26 cellular contexts compared by ENCODE assay signal in the genomic region with DNA sequence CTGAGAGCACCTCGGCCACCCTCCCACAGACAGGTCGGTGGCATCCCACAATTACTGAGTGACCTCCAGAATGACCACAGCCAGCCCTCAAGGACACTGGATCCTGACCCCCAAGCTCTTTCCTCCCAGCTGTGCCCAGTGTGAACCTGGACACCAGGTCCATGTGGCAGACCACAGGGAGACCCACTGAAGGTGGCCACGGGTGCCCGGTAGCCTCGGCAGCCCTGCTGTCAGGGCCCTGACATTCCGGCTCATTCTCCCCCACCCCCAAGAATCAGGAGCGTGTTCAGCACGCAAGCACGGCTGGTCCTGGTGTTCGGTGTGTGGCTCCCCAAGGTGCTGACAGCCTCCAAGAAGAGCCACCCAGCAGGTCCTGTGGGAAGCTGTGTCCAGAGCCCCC. TPM values are rescaled to one million over a fixed set of nuclear protein-coding genes. Genes with fewer than 3 reads are reported as not detected.
DNase-seq lines count a peak whose midpoint lies in the region; ATAC-seq, FAIRE-seq and TF ChIP-seq lines count a peak whose summit lies in the region.
"Had no signal": no experiment of that assay in that cellular context is flagged by ENCODE, and none has a peak within 500 bp of the region (broad histone marks: within the 10 kb centered on the region; RNA-seq: fewer than 3 reads in every experiment).

No MANE protein-coding gene starts in this region.

- no peak overlapping the region for H3K4me3 Mint-ChIP-seq in GM23338
- H3K4me3 Mint-ChIP-seq in astrocyte (ENCODE audit: unreplicated experiment) = peak overlapping the region; percentile 5
- H3K4me3 Mint-ChIP-seq in endothelial cell (ENCODE audit: unreplicated experiment) = no peak overlapping the region
- H3K4me3 Mint-ChIP-seq: CD14-positive monocyte; CD4-positive, alpha-beta memory T cell; CD4-positive, CD25-positive, alpha-beta regulatory T cell had no signal

- H3K4ac ChIP-seq in mesenchymal stem cell (ENCODE audit: low read depth in 1 of 2, low read length in 2 of 2) = no peak overlapping the region

- H2AK5ac ChIP-seq in mesenchymal stem cell (ENCODE audit: low read length, severe bottlenecking) = no peak overlapping the region

- H2BK5ac ChIP-seq in mesenchymal stem cell (ENCODE audit: low read depth, low read length, poor library complexity, severe bottlenecking) = no peak overlapping the region

- WGBS in mesenchymal stem cell = 97% methylated on average over 10 of the region's 10 CpGs

- H3K18ac ChIP-seq in mesenchymal stem cell (ENCODE audit: low read depth in 1 of 2, low read length in 2 of 2) = no peak overlapping the region

- no peak for TF ChIP-seq CTCF in GM23338 (conservative IDR thresholded peaks at IDR 0.05; ENCODE audit: low read depth in 2 of 2)
- no peak for TF ChIP-seq CTCF in astrocyte (IDR thresholded peaks at IDR 0.05; ENCODE audit: insufficient read depth, low read depth, low read length)
- TF ChIP-seq CTCF in endothelial cell (IDR thresholded peaks at IDR 0.05; ENCODE audit: unreplicated experiment) = no peak

- H3K36me3 ChIP-seq in GM23338 (ENCODE audit: insufficient read depth) = peaks cover 12% of the 10 kb centered on the region; the same call in 1 of the 2 replicates
- no peaks in the 10 kb centered on the region for H3K36me3 ChIP-seq in astrocyte (ENCODE audit: insufficient read depth, low read length)
- no peaks in the 10 kb centered on the region for H3K36me3 ChIP-seq in mesenchymal stem cell (ENCODE audit: control insufficient read depth in 1 of 2, insufficient read depth in 2 of 2, low read depth in 1 of 2, low read length in 2 of 2)
- H3K36me3 ChIP-seq: BE2C, BLaER1 had no signal

- H3K27me3 ChIP-seq in GM23338 (ENCODE audit: insufficient read depth) (no peaks in the 10 kb centered on the region), astrocyte (ENCODE audit: insufficient read depth, low read length) (no peaks in the 10 kb centered on the region), mesenchymal stem cell (ENCODE audit: control insufficient read depth in 1 of 2, insufficient read depth in 1 of 2, low read length in 2 of 2) (peaks cover 4 to 67% of the 10 kb centered on the region in 2 experiments)
- H3K27me3 ChIP-seq: BE2C, BLaER1 had no signal

- peak overlapping the region; percentile 44; the same call in 1 of the 2 replicates for H3K27ac Mint-ChIP-seq in GM23338
- no peak overlapping the region for H3K27ac Mint-ChIP-seq in astrocyte (ENCODE audit: unreplicated experiment)
- H3K27ac Mint-ChIP-seq in endothelial cell (ENCODE audit: unreplicated experiment) = no peak overlapping the region
- H3K27ac Mint-ChIP-seq: CD4-positive, alpha-beta memory T cell; CD4-positive, CD25-positive, alpha-beta regulatory T cell; CD8-positive, alpha-beta memory T cell had no signal

- no peaks in the 10 kb centered on the region for H3K9me2 ChIP-seq in GM23338 (ENCODE audit: insufficient read depth)

- H3K9ac ChIP-seq in astrocyte (ENCODE audit: low read length) = no peak overlapping the region
- no peak overlapping the region for H3K9ac ChIP-seq in mesenchymal stem cell (ENCODE audit: low read length)
- H3K9ac ChIP-seq: BLaER1 had no signal

- H3K9me3 ChIP-seq in astrocyte (ENCODE audit: insufficient read depth, low read depth, low read length) (no peaks in the 10 kb centered on the region), mesenchymal stem cell (ENCODE audit: control insufficient read depth, low read length) (no peaks in the 10 kb centered on the region)
- H3K9me3 ChIP-seq: A549, BE2C, BLaER1 had no signal

- H3K14ac ChIP-seq in mesenchymal stem cell (ENCODE audit: low read length in 2 of 2) = no peak overlapping the region

- H4K20me1 ChIP-seq in GM23338 (replicated peaks; ENCODE audit: insufficient read depth) (no peaks in the 10 kb centered on the region), astrocyte (ENCODE audit: insufficient read depth, low read length) (no peaks in the 10 kb centered on the region)
- H4K20me1 ChIP-seq: BLaER1 had no signal

- H2BK15ac ChIP-seq in mesenchymal stem cell (ENCODE audit: low read depth, poor library complexity, severe bottlenecking) = no peak overlapping the region

- H3K23ac ChIP-seq in mesenchymal stem cell (ENCODE audit: low read length in 2 of 2) = no peak overlapping the region

- no peak for ATAC-seq in GM23338
- ATAC-seq in HG02678 (IDR thresholded peaks at IDR 0.05; ENCODE audit: unreplicated experiment) = no peak
- ATAC-seq: A549 had no signal

- peaks cover 4% of the 10 kb centered on the region; the same call in 1 of the 3 replicates for H3K9me3 Mint-ChIP-seq in GM23338
- peaks cover 3% of the 10 kb centered on the region for H3K9me3 Mint-ChIP-seq in astrocyte (ENCODE audit: unreplicated experiment)
- no peaks in the 10 kb centered on the region for H3K9me3 Mint-ChIP-seq in endothelial cell (ENCODE audit: unreplicated experiment)
- H3K9me3 Mint-ChIP-seq: CD4-positive, alpha-beta memory T cell; CD4-positive, CD25-positive, alpha-beta regulatory T cell; CD8-positive, alpha-beta memory T cell had no signal

- no peaks in the 10 kb centered on the region for H3F3A ChIP-seq in GM23338 (replicated peaks; ENCODE audit: low read depth)

- H4K91ac ChIP-seq in mesenchymal stem cell (ENCODE audit: low read length) = peak overlapping the region; percentile 29

- H3K4me2 ChIP-seq in GM23338 = no peak overlapping the region
- no peak overlapping the region for H3K4me2 ChIP-seq in astrocyte (ENCODE audit: low read length)
- no peak overlapping the region for H3K4me2 ChIP-seq in mesenchymal stem cell (ENCODE audit: low read length, poor library complexity, severe bottlenecking)
- H3K4me2 ChIP-seq: A549 had no signal

- no peak overlapping the region for H2AFZ ChIP-seq in GM23338
- no peak overlapping the region for H2AFZ ChIP-seq in astrocyte (ENCODE audit: low read depth, low read length)
- no peak overlapping the region for H2AFZ ChIP-seq in mesenchymal stem cell (ENCODE audit: low read depth, low read length)

- H3K36me3 Mint-ChIP-seq in GM23338 (ENCODE audit: low read depth) = peaks cover 46% of the 10 kb centered on the region
- no peaks in the 10 kb centered on the region for H3K36me3 Mint-ChIP-seq in astrocyte (ENCODE audit: low read depth, unreplicated experiment)
- H3K36me3 Mint-ChIP-seq in endothelial cell (ENCODE audit: low read depth, unreplicated experiment) = peaks cover 5% of the 10 kb centered on the region
- H3K36me3 Mint-ChIP-seq: CD14-positive monocyte; CD4-positive, alpha-beta memory T cell; CD4-positive, CD25-positive, alpha-beta regulatory T cell; CD8-positive, alpha-beta memory T cell had no signal

- H3K27me3 Mint-ChIP-seq in GM23338 (ENCODE audit: insufficient read depth, low read depth, poor library complexity) (peaks cover 32% of the 10 kb centered on the region), astrocyte (ENCODE audit: low read depth, unreplicated experiment) (peaks cover 28% of the 10 kb centered on the region), endothelial cell (ENCODE audit: unreplicated experiment) (peaks cover 2% of the 10 kb centered on the region)
- H3K27me3 Mint-ChIP-seq: CD4-positive, CD25-positive, alpha-beta regulatory T cell had no signal

- no peak overlapping the region for H2BK120ac ChIP-seq in mesenchymal stem cell (ENCODE audit: low read depth, low read length)

- H3K4me1 Mint-ChIP-seq in GM23338 (no peaks in the 10 kb centered on the region; the same call in 2 of the 3 replicates), astrocyte (ENCODE audit: low read depth, unreplicated experiment) (no peaks in the 10 kb centered on the region), endothelial cell (ENCODE audit: unreplicated experiment) (no peaks in the 10 kb centered on the region)
- H3K4me1 Mint-ChIP-seq: CD14-positive monocyte; CD4-positive, alpha-beta memory T cell; CD4-positive, CD25-positive, alpha-beta regulatory T cell; CD8-positive, alpha-beta memory T cell had no signal

- no peak overlapping the region for H4K8ac ChIP-seq in mesenchymal stem cell (ENCODE audit: low read length)

- no peak for FAIRE-seq in astrocyte (lab: Jason Lieb, UNC)
- FAIRE-seq: A549, G401.6, GM12891, GM19239 had no signal

- H3K4me1 ChIP-seq in GM23338 (ENCODE audit: insufficient read depth) = no peaks in the 10 kb centered on the region
- no peaks in the 10 kb centered on the region for H3K4me1 ChIP-seq in astrocyte (ENCODE audit: insufficient read depth, low read length)
- no peaks in the 10 kb centered on the region for H3K4me1 ChIP-seq in mesenchymal stem cell (ENCODE audit: control insufficient read depth, insufficient read depth, low read depth, low read length)
- H3K4me1 ChIP-seq: A549, BE2C had no signal

- H3K79me1 ChIP-seq in mesenchymal stem cell (replicated peaks; ENCODE audit: low read length, poor library complexity, severe bottlenecking) = no peaks in the 10 kb centered on the region

- H3K27ac ChIP-seq in GM23338 (ENCODE audit: low read depth) (no peak overlapping the region), astrocyte (ENCODE audit: low read depth, low read length) (no peak overlapping the region), mesenchymal stem cell (ENCODE audit: low read length, poor library complexity, severe bottlenecking) (no peak overlapping the region)
- H3K27ac ChIP-seq: 22Rv1, A549 had no signal

- DNase-seq in GM23338 (ENCODE audit: low spot score) (no peak), astrocyte (ENCODE audit: low read depth) (no peak), mesenchymal stem cell (no peak), DMS79 (lab: John Stamatoyannopoulos, UW) (no peak), endothelial cell (ENCODE audit: low spot score) (no peak)
- DNase-seq: AML-193; BE2C; C1 segment of cervical spinal cord; CD4-positive, alpha-beta memory T cell; CD4-positive, CD25-positive, alpha-beta regulatory T cell; CD8-positive, alpha-beta memory T cell; COR-L47; DMS 273 treated with DMSO at 0.1 percent for 48 hours; DMS153; DMS53; DMS79 treated with DMSO at 0.1 percent for 48 hours; GF-D8 had no signal

- H2BK12ac ChIP-seq in mesenchymal stem cell (ENCODE audit: low read length in 2 of 2) = no peak overlapping the region

- H3K79me2 ChIP-seq in GM23338 (replicated peaks; ENCODE audit: insufficient read depth) = no peaks in the 10 kb centered on the region
- no peaks in the 10 kb centered on the region for H3K79me2 ChIP-seq in astrocyte (ENCODE audit: insufficient read depth, low read length)

- H3K4me3 ChIP-seq in GM23338 (no peak overlapping the region), astrocyte (ENCODE audit: insufficient read depth, low read depth, low read length) (no peak overlapping the region), mesenchymal stem cell (ENCODE audit: insufficient read depth in 1 of 2, low read depth in 1 of 2, low read length in 2 of 2) (no peak overlapping the region)
- H3K4me3 ChIP-seq: A549, BLaER1 had no signal

RNA-seq across cellular contexts. Expression of a gene that starts 32.8 kb away (rescaled TPM):
- total RNA-seq in GM23338 (2014; rRNA removed; shearing (Covaris generic)) = not detected in 2 replicates
- polyA plus RNA-seq in GM23338 (2016; fragmentation: Nextera tagmentation; extraction: Ambion mirVana) = not detected in 2 replicates
- total RNA-seq in astrocyte = not detected in 2 replicates
- polyA plus RNA-seq in mesenchymal stem cell (2013, experiment 1 of 2) = not detected
- polyA plus RNA-seq in mesenchymal stem cell (2013, experiment 2 of 2) = not detected
- total RNA-seq in endothelial cell (ENCODE audit: unreplicated experiment) = not detected
- total RNA-seq: A172; CD4-positive, alpha-beta memory T cell; CD4-positive, CD25-positive, alpha-beta regulatory T cell; CD8-positive, alpha-beta memory T cell had no signal
- polyA plus RNA-seq: A549; CD14-positive monocyte; CD4-positive, alpha-beta memory T cell; CD4-positive, CD25-positive, alpha-beta regulatory T cell; CD8-positive, alpha-beta memory T cell had no signal

RNA-seq across cellular contexts. Expression of a gene that starts 41.7 kb away (rescaled TPM):
- total RNA-seq in GM23338 (2014; rRNA removed; shearing (Covaris generic)) = not detected in 2 replicates
- not detected in 2 replicates for polyA plus RNA-seq in GM23338 (2016; fragmentation: Nextera tagmentation; extraction: Ambion mirVana)
- total RNA-seq in astrocyte (not detected in 2 replicates), endothelial cell (ENCODE audit: unreplicated experiment) (not detected)
- not detected for polyA plus RNA-seq in mesenchymal stem cell (2013, experiment 1 of 2)
- not detected for polyA plus RNA-seq in mesenchymal stem cell (2013, experiment 2 of 2)
- total RNA-seq: A172; CD4-positive, alpha-beta memory T cell; CD4-positive, CD25-positive, alpha-beta regulatory T cell; CD8-positive, alpha-beta memory T cell had no signal
- polyA plus RNA-seq: A549; CD14-positive monocyte; CD4-positive, alpha-beta memory T cell; CD4-positive, CD25-positive, alpha-beta regulatory T cell; CD8-positive, alpha-beta memory T cell had no signal
